In the genomic region with DNA sequence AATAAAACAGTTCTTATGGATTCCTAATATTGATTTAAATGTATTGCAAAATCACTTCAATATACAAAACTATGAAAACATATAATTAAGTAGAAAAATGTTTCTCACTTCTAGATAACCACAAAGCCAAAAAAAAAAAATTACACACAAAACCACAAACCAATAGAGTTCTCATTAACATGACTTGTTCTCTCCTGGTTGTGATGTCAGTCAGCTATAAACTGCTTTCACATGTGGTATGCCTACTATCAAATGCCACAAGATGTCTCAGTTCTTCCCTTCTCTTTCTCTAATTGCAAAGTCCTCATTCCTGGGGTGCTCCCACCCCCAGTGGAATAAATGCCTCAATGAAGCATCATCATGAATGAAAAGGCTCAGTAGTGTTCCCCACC, we compare ENCODE assay signal across 11 cellular contexts. TPM values are rescaled to one million over a fixed set of nuclear protein-coding genes. Genes with fewer than 3 reads are reported as not detected.
DNase-seq lines count a peak whose midpoint lies in the region; ATAC-seq and TF ChIP-seq lines count a peak whose summit lies in the region.
"Had no signal": no experiment of that assay in that cellular context is flagged by ENCODE, and none has a peak within 500 bp of the region (broad histone marks: within the 10 kb centered on the region; RNA-seq: fewer than 3 reads in every experiment).

No MANE protein-coding gene starts in this region.

- H3K4me1 Mint-ChIP-seq in activated naive CD4-positive, alpha-beta T cell treated with anti-CD3 and anti-CD28 coated beads, Interleukin-2, amount 50 U/mL, for 24 hours: peaks cover 12% of the 10 kb centered on the region
- peaks cover 10% of the 10 kb centered on the region for H3K4me1 Mint-ChIP-seq in activated naive CD4-positive, alpha-beta T cell treated with anti-CD3 and anti-CD28 coated beads, Interleukin-2, amount 10 ng/mL, durations not matched to agents 7 days and 5 days
- no peaks in the 10 kb centered on the region for H3K4me1 Mint-ChIP-seq in CD4-positive, alpha-beta memory T cell
- H3K4me1 Mint-ChIP-seq: central memory CD8-positive, alpha-beta T cell had no signal

- H3K36me3 ChIP-seq in suprapubic skin: no peaks in the 10 kb centered on the region
- no peaks in the 10 kb centered on the region for H3K36me3 ChIP-seq in CD4-positive, alpha-beta memory T cell (ENCODE audit: insufficient read depth, low read length)

- POLR2A ChIA-PET in CD4-positive, alpha-beta memory T cell (lab: Charles Lee; ENCODE audit: partially characterized antibody): no interaction called here

- H3K9me3 Mint-ChIP-seq in activated naive CD4-positive, alpha-beta T cell treated with anti-CD3 and anti-CD28 coated beads, Interleukin-2, amount 50 U/mL, for 24 hours: peaks cover 3% of the 10 kb centered on the region
- no peaks in the 10 kb centered on the region for H3K9me3 Mint-ChIP-seq in activated naive CD4-positive, alpha-beta T cell treated with anti-CD3 and anti-CD28 coated beads, Interleukin-2, amount 10 ng/mL, durations not matched to agents 7 days and 5 days
- H3K9me3 Mint-ChIP-seq in CD4-positive, alpha-beta memory T cell: peaks cover 0 to 12% (median 4%) of the 10 kb centered on the region in 8 donors

- H3K9me3 ChIP-seq in suprapubic skin: no peaks in the 10 kb centered on the region
- no peaks in the 10 kb centered on the region for H3K9me3 ChIP-seq in CD4-positive, alpha-beta memory T cell (ENCODE audit: control insufficient read depth in 1 of 2, low read length in 2 of 2)

- H3K4me3 ChIP-seq in suprapubic skin: no peak overlapping the region
- no peak overlapping the region for H3K4me3 ChIP-seq in CD4-positive, alpha-beta memory T cell (ENCODE audit: low read length in 2 of 2)

- no peak overlapping the region for H3K4me3 Mint-ChIP-seq in activated naive CD4-positive, alpha-beta T cell treated with anti-CD3 and anti-CD28 coated beads, Interleukin-2, amount 50 U/mL, for 24 hours
- H3K4me3 Mint-ChIP-seq in activated naive CD4-positive, alpha-beta T cell treated with anti-CD3 and anti-CD28 coated beads, Interleukin-2, amount 10 ng/mL, durations not matched to agents 7 days and 5 days: no peak overlapping the region
- H3K4me3 Mint-ChIP-seq in CD4-positive, alpha-beta memory T cell: no peak overlapping the region
- H3K4me3 Mint-ChIP-seq: CD8-positive, alpha-beta memory T cell; central memory CD8-positive, alpha-beta T cell had no signal

- no peak for TF ChIP-seq POLR2A in suprapubic skin (IDR thresholded peaks at IDR 0.05)

- CTCF ChIA-PET in activated naive CD4-positive, alpha-beta T cell treated with anti-CD3 and anti-CD28 coated beads, Interleukin-2, amount 10 ng/mL, durations not matched to agents 7 days and 5 days (lab: Charles Lee): interaction anchor here (1.1 kb wide), 1 partner anchor 15 kb away, joined by 3 read pairs; no protein-coding TSS in a partner anchor
- CTCF ChIA-PET in CD4-positive, alpha-beta memory T cell (lab: Charles Lee; ENCODE audit: partially characterized antibody): no interaction called here

- H3K4me1 ChIP-seq in suprapubic skin: peaks cover 73% of the 10 kb centered on the region
- H3K4me1 ChIP-seq in CD4-positive, alpha-beta memory T cell (ENCODE audit: insufficient read depth, low read length): no peaks in the 10 kb centered on the region

- H3K36me3 Mint-ChIP-seq in activated naive CD4-positive, alpha-beta T cell treated with anti-CD3 and anti-CD28 coated beads, Interleukin-2, amount 50 U/mL, for 24 hours: no peaks in the 10 kb centered on the region
- H3K36me3 Mint-ChIP-seq in activated naive CD4-positive, alpha-beta T cell treated with anti-CD3 and anti-CD28 coated beads, Interleukin-2, amount 10 ng/mL, durations not matched to agents 7 days and 5 days: no peaks in the 10 kb centered on the region
- H3K36me3 Mint-ChIP-seq in CD4-positive, alpha-beta memory T cell: no peaks in the 10 kb centered on the region
- H3K36me3 Mint-ChIP-seq: CD8-positive, alpha-beta memory T cell had no signal

- H3K27me3 ChIP-seq in suprapubic skin: no peaks in the 10 kb centered on the region
- H3K27me3 ChIP-seq in CD4-positive, alpha-beta memory T cell (ENCODE audit: insufficient read depth, low read length): no peaks in the 10 kb centered on the region

- peak; percentile 22 for ATAC-seq in esophagus mucosa
- no peak for ATAC-seq in HG03571 (IDR thresholded peaks at IDR 0.05; ENCODE audit: unreplicated experiment)

- intact Hi-C loops in CD4-positive, alpha-beta memory T cell (cut with micrococcal nuclease): no loop called here

- peak overlapping the region; percentile 55 for H3K27ac ChIP-seq in suprapubic skin
- H3K27ac ChIP-seq in CD4-positive, alpha-beta memory T cell (ENCODE audit: low read depth, low read length): no peak overlapping the region

- H3K27ac Mint-ChIP-seq in activated naive CD4-positive, alpha-beta T cell treated with anti-CD3 and anti-CD28 coated beads, Interleukin-2, amount 50 U/mL, for 24 hours: peak overlapping the region; percentile 47
- H3K27ac Mint-ChIP-seq in activated naive CD4-positive, alpha-beta T cell treated with anti-CD3 and anti-CD28 coated beads, Interleukin-2, amount 10 ng/mL, durations not matched to agents 7 days and 5 days: no peak overlapping the region
- peak overlapping the region in 1 of 7 donors; percentile 49 for H3K27ac Mint-ChIP-seq in CD4-positive, alpha-beta memory T cell
- H3K27ac Mint-ChIP-seq: CD8-positive, alpha-beta memory T cell had no signal

- no peaks in the 10 kb centered on the region for H3K27me3 Mint-ChIP-seq in activated naive CD4-positive, alpha-beta T cell treated with anti-CD3 and anti-CD28 coated beads, Interleukin-2, amount 50 U/mL, for 24 hours
- peaks cover 13% of the 10 kb centered on the region for H3K27me3 Mint-ChIP-seq in activated naive CD4-positive, alpha-beta T cell treated with anti-CD3 and anti-CD28 coated beads, Interleukin-2, amount 10 ng/mL, durations not matched to agents 7 days and 5 days
- H3K27me3 Mint-ChIP-seq in CD4-positive, alpha-beta memory T cell: no peaks in the 10 kb centered on the region
- H3K27me3 Mint-ChIP-seq: central memory CD8-positive, alpha-beta T cell had no signal

- TF ChIP-seq CTCF in suprapubic skin (IDR thresholded peaks at IDR 0.05): no peak

- DNase-seq in activated naive CD4-positive, alpha-beta T cell treated with anti-CD3 and anti-CD28 coated beads, Interleukin-2, amount 10 ng/mL, durations not matched to agents 7 days and 5 days: no peak
- DNase-seq in NOMO-1 treated with DMSO at 0.1 percent for 48 hours (lab: John Stamatoyannopoulos, UW; ENCODE audit: unreplicated experiment) (peak; percentile 86), suprapubic skin (ENCODE audit: low spot score in 2 of 2) (no peak), NCI-H526 (lab: John Stamatoyannopoulos, UW) (no peak)
- no peak for DNase-seq in CD4-positive, alpha-beta memory T cell
- DNase-seq: NCI-H1105 treated with DMSO at 0.1 percent for 48 hours had no signal

- TF ChIP-seq EP300 in suprapubic skin (IDR thresholded peaks at IDR 0.05): no peak

RNA-seq across cellular contexts. Expression of a gene that starts 16.6 kb away (rescaled TPM):
- total RNA-seq in esophagus mucosa (31.5 TPM), suprapubic skin (10 to 100 TPM; 64.9 to 87.9 (median 72.1) TPM)
- under 1 TPM; 0.49 to 0.78 TPM for total RNA-seq in CD4-positive, alpha-beta memory T cell
- polyA plus RNA-seq in CD4-positive, alpha-beta memory T cell: under 1 TPM in 1 of 2 donors, not detected in 1; 0.60 TPM

Comparison
In these comparisons a context has a peak if more than half of its experiments do, and no peak if none do; other contexts are left out.
1. RNA of a gene that starts 16.6 kb away (total RNA-seq): 64.9 to 87.9 TPM in suprapubic skin and 31.5 TPM in esophagus mucosa (single experiment); 0.49 to 0.78 TPM in CD4-positive, alpha-beta memory T cell; every median in the first group is over 10 times any median in the second.